Comparison of ENCODE assay signal across 8 cellular contexts in genomic region chr20:49187330-49188100, GRCh38. TPM values are rescaled to one million over a fixed set of nuclear protein-coding genes. Genes with fewer than 3 reads are reported as not detected.
DNase-seq lines count a peak whose midpoint lies in the region; ATAC-seq and TF ChIP-seq lines count a peak whose summit lies in the region.

No MANE protein-coding gene starts in this region.

- H3K9me3 Mint-ChIP-seq in activated naive CD8-positive, alpha-beta T cell treated with anti-CD3 and anti-CD28 coated beads, Interleukin-2, amount 10 ng/mL, durations not matched to agents 7 days and 5 days: no peaks in the 10 kb centered on the region

- peaks cover 10% of the 10 kb centered on the region for H3K27me3 Mint-ChIP-seq in activated naive CD8-positive, alpha-beta T cell treated with anti-CD3 and anti-CD28 coated beads, Interleukin-2, amount 10 ng/mL, durations not matched to agents 7 days and 5 days

- peak overlapping the region; percentile 88 for H3K27ac Mint-ChIP-seq in activated naive CD8-positive, alpha-beta T cell treated with anti-CD3 and anti-CD28 coated beads, Interleukin-2, amount 10 ng/mL, durations not matched to agents 7 days and 5 days

- peaks cover 10% of the 10 kb centered on the region for H3K36me3 ChIP-seq in NT2/D1 (ENCODE audit: insufficient read depth, insufficient read length, low read length)

- TF ChIP-seq CTCF in GM10266 (IDR thresholded peaks at IDR 0.05; ENCODE audit: control insufficient read depth, insufficient read depth, low read depth, missing control alignments): no peak

- peak; percentile 38 for ATAC-seq in HG02571 (IDR thresholded peaks at IDR 0.05; ENCODE audit: unreplicated experiment)
- ATAC-seq in activated naive CD8-positive, alpha-beta T cell treated with anti-CD3 and anti-CD28 coated beads, Interleukin-2, amount 10 ng/mL, durations not matched to agents 7 days and 5 days (ENCODE audit: low read depth): peak; percentile 41

- peaks cover 30% of the 10 kb centered on the region for H3K4me1 Mint-ChIP-seq in activated naive CD8-positive, alpha-beta T cell treated with anti-CD3 and anti-CD28 coated beads, Interleukin-2, amount 10 ng/mL, durations not matched to agents 7 days and 5 days

- H3K9me3 ChIP-seq in NT2/D1 (ENCODE audit: insufficient read depth, low read length) (no peaks in the 10 kb centered on the region), iPS-18c (ENCODE audit: control insufficient read depth, insufficient read depth, low read length) (no peaks in the 10 kb centered on the region)

- H3K9ac ChIP-seq in NT2/D1 (ENCODE audit: insufficient read length, low read depth): peak overlapping the region; percentile 87

- no peaks in the 10 kb centered on the region for H3K4me1 ChIP-seq in NT2/D1 (ENCODE audit: insufficient read depth, insufficient read length)

- POLR2A ChIA-PET in activated naive CD8-positive, alpha-beta T cell treated with anti-CD3 and anti-CD28 coated beads, Interleukin-2, amount 10 ng/mL, durations not matched to agents 7 days and 5 days (lab: Charles Lee): interaction anchor here (0.8 to 4.9 kb wide), 11 partner anchors 9 to 1004 kb away, joined by 3 to 28 read pairs (median 4); partner anchors contain the start of genes CSE1L, DDX27 and SLC9A8

- peak overlapping the region; percentile 96 for H3K4me3 Mint-ChIP-seq in activated naive CD8-positive, alpha-beta T cell treated with anti-CD3 and anti-CD28 coated beads, Interleukin-2, amount 10 ng/mL, durations not matched to agents 7 days and 5 days

- peak overlapping the region; percentile 79 for H3K4me3 ChIP-seq in NT2/D1 (ENCODE audit: insufficient read length, low read depth)
- peak overlapping the region; percentile 86 for H3K4me3 ChIP-seq in iPS-18c (ENCODE audit: insufficient read depth, low read depth, low read length)

- H3K36me3 Mint-ChIP-seq in activated naive CD8-positive, alpha-beta T cell treated with anti-CD3 and anti-CD28 coated beads, Interleukin-2, amount 10 ng/mL, durations not matched to agents 7 days and 5 days: peaks cover 15% of the 10 kb centered on the region

- H3K27me3 ChIP-seq in NT2/D1 (ENCODE audit: insufficient read depth, insufficient read length): no peaks in the 10 kb centered on the region

- DNase-seq in GM10266 (ENCODE audit: extremely low spot score) (peak; percentile 70), NT2/D1 (ENCODE audit: low read depth, low spot score) (peak; percentile 35), SW 1271 (lab: John Stamatoyannopoulos, UW) (no peak), medulla oblongata (ENCODE audit: extremely low spot score) (no peak)
- no peak for DNase-seq in activated naive CD8-positive, alpha-beta T cell treated with anti-CD3 and anti-CD28 coated beads, Interleukin-2, amount 10 ng/mL, durations not matched to agents 7 days and 5 days
- peak; percentile 49 for DNase-seq in stimulated activated CD4-positive, alpha-beta T cell treated with anti-CD3 and anti-CD28 coated beads, Interleukin-12 subunit alpha, Interleukin-12 subunit beta, amount 100 ng/mL, for 4 hours

RNA-seq across cellular contexts. Expression of gene STAU1, which starts 0.6 kb away (rescaled TPM):
- total RNA-seq in activated naive CD8-positive, alpha-beta T cell treated with anti-CD3 and anti-CD28 coated beads, Interleukin-2, amount 10 ng/mL, durations not matched to agents 7 days and 5 days: 10 to 100 TPM; 52.5 to 54.2 TPM

RNA-seq across cellular contexts. Expression of gene DDX27, which starts 31.7 kb away (rescaled TPM):
- total RNA-seq in activated naive CD8-positive, alpha-beta T cell treated with anti-CD3 and anti-CD28 coated beads, Interleukin-2, amount 10 ng/mL, durations not matched to agents 7 days and 5 days: 10 to 100 TPM; 46.1 to 47.6 TPM

Comparison
In these comparisons a context has a peak if more than half of its experiments do, and no peak if none do; other contexts are left out.
1. DNase-seq: peak in GM10266 (single experiment), NT2/D1 (single experiment) and stimulated activated CD4-positive, alpha-beta T cell treated with anti-CD3 and anti-CD28 coated beads, Interleukin-12 subunit alpha, Interleukin-12 subunit beta, amount 100 ng/mL, for 4 hours (single experiment); none in activated naive CD8-positive, alpha-beta T cell treated with anti-CD3 and anti-CD28 coated beads, Interleukin-2, amount 10 ng/mL, durations not matched to agents 7 days and 5 days (single experiment), SW 1271 (0 of 2) and medulla oblongata (single experiment).